Comparison of ENCODE assay signal across 8 cellular contexts in genomic region chr12:80702889-80703605, GRCh38. TPM values are rescaled to one million over a fixed set of nuclear protein-coding genes. Genes with fewer than 3 reads are reported as not detected.
DNase-seq lines count a peak whose midpoint lies in the region; ATAC-seq and TF ChIP-seq lines count a peak whose summit lies in the region.

No MANE protein-coding gene starts in this region.

- no peaks in the 10 kb centered on the region for H3K9me3 ChIP-seq in heart left ventricle

- no peaks in the 10 kb centered on the region for H3K36me3 ChIP-seq in heart left ventricle

- peak overlapping the region in 7 of 12 donors; percentile 1 to 84 (median 36) for H3K27ac ChIP-seq in heart left ventricle

- no peak overlapping the region for H3K4me3 Mint-ChIP-seq in CD14-positive monocyte

- no peak for TF ChIP-seq CTCF in heart left ventricle (IDR thresholded peaks at IDR 0.05)
- TF ChIP-seq CTCF in CD14-positive monocyte (IDR thresholded peaks at IDR 0.05): no peak

- peaks cover 0 to 11% (median 1%) of the 10 kb centered on the region in 12 donors for H3K4me1 ChIP-seq in heart left ventricle

- no peak for TF ChIP-seq POLR2A in heart left ventricle (IDR thresholded peaks at IDR 0.05)

- peaks cover 5% of the 10 kb centered on the region for H3K4me1 Mint-ChIP-seq in CD14-positive monocyte

- peaks cover 0 to 8% (median 0%) of the 10 kb centered on the region in 9 donors for H3K27me3 ChIP-seq in heart left ventricle

- no peaks in the 10 kb centered on the region for H3K36me3 Mint-ChIP-seq in CD14-positive monocyte

- peaks cover 14 to 22% (median 14%) of the 10 kb centered on the region in 3 donors for H3K27me3 Mint-ChIP-seq in CD14-positive monocyte (ENCODE audit: low read depth in 3 of 3)

- WGBS in heart left ventricle, 4 donors: 34 to 42% (median 40%) methylated on average over 10 of the region's 10 CpGs

- H3K27ac Mint-ChIP-seq in CD14-positive monocyte: no peak overlapping the region

- H3K9me3 Mint-ChIP-seq in CD14-positive monocyte: peaks cover 0 to 9% (median 0%) of the 10 kb centered on the region in 7 donors

- H3K4me3 ChIP-seq in heart left ventricle: peak overlapping the region in 5 of 12 donors; percentile 3 to 30 (median 21)

- ATAC-seq in GM18511 (IDR thresholded peaks at IDR 0.05; ENCODE audit: unreplicated experiment): peak; percentile 81
- peak; percentile 82 for ATAC-seq in HG02678 (IDR thresholded peaks at IDR 0.05; ENCODE audit: unreplicated experiment)
- ATAC-seq in heart left ventricle: peak; percentile 67 to 97 (median 80)

- intact Hi-C loops in heart left ventricle (cut with DNase I): no loop called here
- intact Hi-C loops in CD14-positive monocyte (cut with micrococcal nuclease): no loop called here

- peak; percentile 21 for DNase-seq in NCI-H2171 (lab: John Stamatoyannopoulos, UW)
- DNase-seq in heart left ventricle: no peak
- no peak for DNase-seq in activated CD4-positive, CD25-positive, alpha-beta regulatory T cell (lab: John Stamatoyannopoulos, UW)
- DNase-seq in DMS79 (lab: John Stamatoyannopoulos, UW): no peak
- no peak for DNase-seq in CD14-positive monocyte (ENCODE audit: low spot score)
- no peak for DNase-seq in T1000 (lab: John Stamatoyannopoulos, UW)

RNA-seq across cellular contexts. Expression of gene MYF6, which starts 4.4 kb away (rescaled TPM):
- under 1 TPM in 3 of 9 donors, not detected in 6; 0.21 to 0.69 (median 0.47) TPM for total RNA-seq in heart left ventricle
- polyA plus RNA-seq in heart left ventricle (not detected), CD14-positive monocyte (not detected)

RNA-seq across cellular contexts. Expression of gene MYF5, which starts 13.7 kb away (rescaled TPM):
- not detected for total RNA-seq in heart left ventricle
- polyA plus RNA-seq in heart left ventricle: not detected
- not detected for polyA plus RNA-seq in CD14-positive monocyte
